20 cellular contexts compared by ENCODE assay signal in genomic region chr15:94404733-94405283, GRCh38.
"Had no signal": no experiment of that assay in that cellular context is flagged by ENCODE, and none has a peak within 500 bp of the region (broad histone marks: within the 10 kb centered on the region; RNA-seq: fewer than 3 reads in every experiment).

No MANE protein-coding gene starts in this region.

- H3K4me2 ChIP-seq: PC-9 had no signal

- H3K9me3 ChIP-seq: Peyer's patch, SJCRH30 had no signal

- H3K4me3 ChIP-seq: PC-9, Peyer's patch, SJCRH30 had no signal

- H3K36me3 ChIP-seq: SJCRH30 had no signal

- H3K27ac ChIP-seq: PC-9, Peyer's patch, SJCRH30 had no signal

- H3K27me3 ChIP-seq: Peyer's patch, SJCRH30 had no signal

- ATAC-seq: Right ventricle myocardium inferior had no signal

- DNase-seq: KBM-7, MV-4-11, NCI-H1048, NCI-H1105, NCI-H1417, NCI-H1436 treated with DMSO at 0.1 percent for 48 hours, NCI-H1694, NCI-H187 treated with DMSO at 0.1 percent for 48 hours, NCI-H2029 treated with DMSO at 0.1 percent for 48 hours, NCI-H2171 treated with DMSO at 0.1 percent for 48 hours, NCI-H446, NCI-H510A, NCI-H524 treated with DMSO at 0.1 percent for 48 hours, NCI-H82, OCI-M1, PC-9, Peyer's patch, SHP77 treated with DMSO at 0.1 percent for 48 hours, SJCRH30 had no signal

- H2AFZ ChIP-seq: PC-9 had no signal
